ENCODE assay signal across 35 cellular contexts in genomic region chr2:128636802-128637147, GRCh38.
DNase-seq lines count a peak whose midpoint lies in the region; ATAC-seq, FAIRE-seq and TF ChIP-seq lines count a peak whose summit lies in the region.
"Had no signal": no experiment of that assay in that cellular context is flagged by ENCODE, and none has a peak within 500 bp of the region (broad histone marks: within the 10 kb centered on the region; RNA-seq: fewer than 3 reads in every experiment).

No MANE protein-coding gene starts in this region.

- H3K79me2 ChIP-seq in Loucy (ENCODE audit: insufficient read depth, low read length) (no peaks in the 10 kb centered on the region), neural progenitor cell (ENCODE audit: low read depth) (no peaks in the 10 kb centered on the region), mammary epithelial cell (ENCODE audit: insufficient read depth, low read length) (no peaks in the 10 kb centered on the region)

- H3K27ac ChIP-seq in A673 (ENCODE audit: low read depth, low read length, poor library complexity, severe bottlenecking), result peak overlapping the region; percentile 62
- no peak overlapping the region for H3K27ac ChIP-seq in heart left ventricle
- no peak overlapping the region for H3K27ac ChIP-seq in neural progenitor cell
- no peak overlapping the region for H3K27ac ChIP-seq in mammary epithelial cell (ENCODE audit: insufficient read depth, low read depth, low read length)
- H3K27ac ChIP-seq in esophagus squamous epithelium, result no peak overlapping the region
- H3K27ac ChIP-seq: BLaER1, foreskin keratinocyte, RWPE1, skin epidermis had no signal

- no peaks in the 10 kb centered on the region for H3K27me3 ChIP-seq in A673 (replicated peaks; ENCODE audit: insufficient read depth, low read depth, low read length, poor library complexity)
- no peaks in the 10 kb centered on the region for H3K27me3 ChIP-seq in Loucy (ENCODE audit: insufficient read depth, low read length, poor library complexity, severe bottlenecking)
- H3K27me3 ChIP-seq in heart left ventricle, result no peaks in the 10 kb centered on the region
- no peaks in the 10 kb centered on the region for H3K27me3 ChIP-seq in neural progenitor cell
- no peaks in the 10 kb centered on the region for H3K27me3 ChIP-seq in mammary epithelial cell (ENCODE audit: insufficient read depth, low read length)
- no peaks in the 10 kb centered on the region for H3K27me3 ChIP-seq in esophagus squamous epithelium
- H3K27me3 ChIP-seq: BLaER1, foreskin keratinocyte had no signal

- dilution Hi-C loops in mammary epithelial cell (cut with HindIII; ENCODE audit: low sequenced_read_pairs), result no loop called here

- H3K4me3 ChIP-seq in A673 (ENCODE audit: low read depth, low read length, poor library complexity, severe bottlenecking) (no peak overlapping the region), Loucy (ENCODE audit: low read length, poor library complexity, severe bottlenecking) (no peak overlapping the region), heart left ventricle (no peak overlapping the region), neural progenitor cell (no peak overlapping the region), mammary epithelial cell (replicated peaks in 1 of 3; ENCODE audit: insufficient read depth in 1 of 3, low read depth in 2 of 3, low read length in 3 of 3) (no peak overlapping the region), esophagus squamous epithelium (no peak overlapping the region)
- H3K4me3 ChIP-seq: BLaER1, skin epidermis had no signal

- WGBS in heart left ventricle, 4 donors, result 50 to 63% (median 53%) methylated on average over 3 to 5 of the region's 5 CpGs
- 74% methylated on average over 5 of the region's 5 CpGs for WGBS in mammary epithelial cell (ENCODE audit: low coverage, missing lambda C conversion rate)
- 78 to 100% methylated on average over 3 of the region's 5 CpGs for WGBS in esophagus squamous epithelium, 2 donors

- H4K20me1 ChIP-seq in Loucy (ENCODE audit: insufficient read depth, low read length, poor library complexity, severe bottlenecking), result no peaks in the 10 kb centered on the region
- no peaks in the 10 kb centered on the region for H4K20me1 ChIP-seq in neural progenitor cell (ENCODE audit: low read depth)
- H4K20me1 ChIP-seq in mammary epithelial cell (ENCODE audit: insufficient read depth, low read length), result no peaks in the 10 kb centered on the region
- H4K20me1 ChIP-seq: BLaER1 had no signal

- in situ Hi-C loops in mammary epithelial cell (cut with MboI; ENCODE audit: low sequenced_read_pairs in 2 of 2), result no loop called here

- H3K27ac Mint-ChIP-seq in neural progenitor cell, result peak overlapping the region; percentile 99
- H3K27ac Mint-ChIP-seq: activated CD4-positive, alpha-beta T cell treated with anti-CD3 and anti-CD28 coated beads for 36 hours; activated naive CD4-positive, alpha-beta T cell treated with anti-CD3 and anti-CD28 coated beads, Interleukin-2, amount 10 ng/mL, durations not matched to agents 7 days and 5 days; activated T-cell treated with anti-CD3 and anti-CD28 coated beads, Interleukin-2, amount 50 U/mL, for 72 hours; mesothelial cell of epicardium; naive B cell had no signal

- H3K4me2 ChIP-seq in Loucy (ENCODE audit: low read depth, low read length, poor library complexity, severe bottlenecking), result no peak overlapping the region
- no peak overlapping the region for H3K4me2 ChIP-seq in neural progenitor cell
- H3K4me2 ChIP-seq in mammary epithelial cell (ENCODE audit: insufficient read depth, low read depth, low read length), result no peak overlapping the region
- H3K4me2 ChIP-seq: BLaER1 had no signal

- intact Hi-C loops in A673 (cut with micrococcal nuclease; ENCODE audit: unreplicated experiment) (no loop called here), heart left ventricle (cut with DNase I) (no loop called here), mammary epithelial cell (cut with micrococcal nuclease) (no loop called here), esophagus squamous epithelium (cut with DNase I) (no loop called here)

- BruUV-seq in A673 (replicated peaks; lab: Mats Ljungman, UMichigan), result no TSS peak
- no TSS peak for BruUV-seq in mammary epithelial cell (replicated peaks; lab: Mats Ljungman, UMichigan)

- CTCF ChIA-PET in A673 (lab: Charles Lee) (no interaction called here), mammary epithelial cell (lab: Charles Lee; ENCODE audit: low non-redundant PET) (no interaction called here)

- H2AFZ ChIP-seq in Loucy (ENCODE audit: low read length), result 0 out of 2 replicates have a peak overlapping the region, but pooled peaks have one; percentile 28
- no peak overlapping the region for H2AFZ ChIP-seq in neural progenitor cell (replicated peaks)
- H2AFZ ChIP-seq in mammary epithelial cell (ENCODE audit: low read depth, low read length), result no peak overlapping the region

- H3K9me2 ChIP-seq in Loucy (replicated peaks; ENCODE audit: low read depth, low read length), result no peaks in the 10 kb centered on the region

- DNase-seq in A673 (ENCODE audit: low spot score), result no peak
- peak in 3 of 5 donors; percentile 35 to 52 (median 49) for DNase-seq in heart left ventricle
- DNase-seq in neural progenitor cell (ENCODE audit: low spot score), result no peak
- no peak for DNase-seq in mammary epithelial cell
- no peak for DNase-seq in esophagus squamous epithelium (lab: John Stamatoyannopoulos, UW)
- no peak for DNase-seq in RCC 7860 (ENCODE audit: low spot score)
- DNase-seq in AG08395 (ENCODE audit: low spot score), result no peak
- DNase-seq: activated CD4-positive, alpha-beta T cell treated with anti-CD3 and anti-CD28 coated beads for 36 hours; activated naive CD4-positive, alpha-beta T cell treated with anti-CD3 and anti-CD28 coated beads, Interleukin-2, amount 10 ng/mL, durations not matched to agents 7 days and 5 days; activated T-cell treated with anti-CD3 and anti-CD28 coated beads, Interleukin-2, amount 50 U/mL, for 72 hours; amniotic stem cell; DMS53; effector memory CD4-positive, alpha-beta T cell; foreskin keratinocyte; GDM1; KBM-7; MM.1S; naive B cell; NCI-H2081; NCI-H226; NCI-H774; stimulated activated CD4-positive, alpha-beta T cell treated with anti-CD3 and anti-CD28 coated beads, Interleukin-1b, Interleukin-23, amount 100 ng/mL, for 48 hours; T-helper 17 cell; trophoblast cell had no signal

- peak overlapping the region; percentile 58 for H3K9ac ChIP-seq in Loucy (ENCODE audit: low read depth, low read length, poor library complexity, severe bottlenecking)
- H3K9ac ChIP-seq in neural progenitor cell, result no peak overlapping the region
- no peak overlapping the region for H3K9ac ChIP-seq in mammary epithelial cell (ENCODE audit: insufficient read depth, low read length)
- H3K9ac ChIP-seq: BLaER1 had no signal

- peaks cover 7% of the 10 kb centered on the region for H3K27me3 Mint-ChIP-seq in neural progenitor cell (ENCODE audit: insufficient read depth, low read depth)

- H3K4me1 ChIP-seq in A673 (ENCODE audit: insufficient read depth, low read length, poor library complexity, severe bottlenecking), result peaks cover 49% of the 10 kb centered on the region
- peaks cover 58% of the 10 kb centered on the region for H3K4me1 ChIP-seq in Loucy (ENCODE audit: insufficient read depth, low read length, poor library complexity, severe bottlenecking)
- H3K4me1 ChIP-seq in heart left ventricle, result peaks cover 0 to 10% (median 0%) of the 10 kb centered on the region in 12 donors
- H3K4me1 ChIP-seq in neural progenitor cell, result peaks cover 55% of the 10 kb centered on the region
- no peaks in the 10 kb centered on the region for H3K4me1 ChIP-seq in mammary epithelial cell (ENCODE audit: insufficient read depth, low read length)
- H3K4me1 ChIP-seq in esophagus squamous epithelium, result no peaks in the 10 kb centered on the region
- H3K4me1 ChIP-seq: foreskin keratinocyte had no signal

- no peaks in the 10 kb centered on the region for H3K36me3 Mint-ChIP-seq in neural progenitor cell
- H3K36me3 Mint-ChIP-seq: activated naive CD4-positive, alpha-beta T cell treated with anti-CD3 and anti-CD28 coated beads, Interleukin-2, amount 10 ng/mL, durations not matched to agents 7 days and 5 days; mesothelial cell of epicardium; naive B cell had no signal

- no peak for TF ChIP-seq POLR2A in heart left ventricle (IDR thresholded peaks at IDR 0.05)
- TF ChIP-seq POLR2A in esophagus squamous epithelium (IDR thresholded peaks at IDR 0.05), result no peak

- H3K4me3 Mint-ChIP-seq in neural progenitor cell, result no peak overlapping the region
- H3K4me3 Mint-ChIP-seq: activated CD4-positive, alpha-beta T cell treated with anti-CD3 and anti-CD28 coated beads for 36 hours; activated naive CD4-positive, alpha-beta T cell treated with anti-CD3 and anti-CD28 coated beads, Interleukin-2, amount 10 ng/mL, durations not matched to agents 7 days and 5 days; activated T-cell treated with anti-CD3 and anti-CD28 coated beads, Interleukin-2, amount 50 U/mL, for 72 hours; mesothelial cell of epicardium; T-helper 17 cell had no signal

- H3K9me3 ChIP-seq in A673 (ENCODE audit: low read depth, low read length, poor library complexity, severe bottlenecking), result no peaks in the 10 kb centered on the region
- H3K9me3 ChIP-seq in Loucy (ENCODE audit: insufficient read depth, low read depth, low read length), result no peaks in the 10 kb centered on the region
- H3K9me3 ChIP-seq in heart left ventricle, result no peaks in the 10 kb centered on the region
- H3K9me3 ChIP-seq in neural progenitor cell (ENCODE audit: low read depth), result no peaks in the 10 kb centered on the region
- no peaks in the 10 kb centered on the region for H3K9me3 ChIP-seq in mammary epithelial cell (replicated peaks; ENCODE audit: insufficient read depth, low read length)
- no peaks in the 10 kb centered on the region for H3K9me3 ChIP-seq in esophagus squamous epithelium
- H3K9me3 ChIP-seq: BLaER1 had no signal

- ATAC-seq in heart left ventricle, result peak in 3 of 4 donors; percentile 56 to 86 (median 62)
- ATAC-seq: activated CD4-positive, alpha-beta T cell treated with anti-CD3 and anti-CD28 coated beads for 36 hours; activated T-cell treated with anti-CD3 and anti-CD28 coated beads, Interleukin-2, amount 50 U/mL, for 72 hours; esophagus mucosa; foreskin keratinocyte; left colon; SK-N-SH treated with all-trans-retinoic acid at 6 μM for 48 hours; T-helper 17 cell had no signal

- POLR2A ChIA-PET in A673 (lab: Charles Lee; ENCODE audit: low non-redundant PET), result no interaction called here

- FAIRE-seq in RCC 7860 (lab: Jason Lieb, UNC), result no peak
- FAIRE-seq: bronchial epithelial cell, colon, HTR-8/SVneo had no signal

- TF ChIP-seq CTCF in A673 (conservative IDR thresholded peaks at IDR 0.05; ENCODE audit: low read depth, low read length) (0 out of 2 replicates have a peak, but pooled peaks have one; percentile 0), Loucy (conservative IDR thresholded peaks at IDR 0.05; ENCODE audit: low read length) (no peak; the same call in 1 of the 2 replicates), heart left ventricle (IDR thresholded peaks at IDR 0.05) (no peak), neural progenitor cell (IDR thresholded peaks at IDR 0.05) (no peak), mammary epithelial cell (conservative IDR thresholded peaks at IDR 0.05 in 1 of 2, IDR thresholded peaks at IDR 0.05 in 1 of 2; ENCODE audit: extremely low read depth in 1 of 2, insufficient read depth in 1 of 2, low read depth in 1 of 2, low read length in 2 of 2) (no peak), esophagus squamous epithelium (IDR thresholded peaks at IDR 0.05) (no peak)

- H3K36me3 ChIP-seq in A673 (ENCODE audit: insufficient read depth, low read length, poor library complexity, severe bottlenecking), result no peaks in the 10 kb centered on the region
- H3K36me3 ChIP-seq in Loucy (ENCODE audit: insufficient read depth, low read length), result no peaks in the 10 kb centered on the region
- no peaks in the 10 kb centered on the region for H3K36me3 ChIP-seq in heart left ventricle
- H3K36me3 ChIP-seq in neural progenitor cell, result no peaks in the 10 kb centered on the region
- no peaks in the 10 kb centered on the region for H3K36me3 ChIP-seq in mammary epithelial cell (ENCODE audit: insufficient read depth, low read length)
- no peaks in the 10 kb centered on the region for H3K36me3 ChIP-seq in esophagus squamous epithelium
- H3K36me3 ChIP-seq: BLaER1 had no signal

- peaks cover 87% of the 10 kb centered on the region for H3K4me1 Mint-ChIP-seq in neural progenitor cell
- H3K4me1 Mint-ChIP-seq: activated CD4-positive, alpha-beta T cell treated with anti-CD3 and anti-CD28 coated beads for 36 hours; activated naive CD4-positive, alpha-beta T cell treated with anti-CD3 and anti-CD28 coated beads, Interleukin-2, amount 10 ng/mL, durations not matched to agents 7 days and 5 days; T-helper 17 cell had no signal

- H3F3A ChIP-seq in Loucy (ENCODE audit: low read depth), result no peaks in the 10 kb centered on the region
- peaks cover 36% of the 10 kb centered on the region for H3F3A ChIP-seq in neural progenitor cell (ENCODE audit: low read depth)

- peaks cover 2% of the 10 kb centered on the region for H3K9me3 Mint-ChIP-seq in neural progenitor cell
- H3K9me3 Mint-ChIP-seq: activated naive CD4-positive, alpha-beta T cell treated with anti-CD3 and anti-CD28 coated beads, Interleukin-2, amount 10 ng/mL, durations not matched to agents 7 days and 5 days; activated T-cell treated with anti-CD3 and anti-CD28 coated beads, Interleukin-2, amount 50 U/mL, for 72 hours; mesothelial cell of epicardium; naive B cell had no signal

Comparison
In these comparisons a context has a peak if more than half of its experiments do, and no peak if none do; other contexts are left out.
1. DNase-seq: peak in heart left ventricle (3 of 5); none in A673 (single experiment), neural progenitor cell (single experiment), mammary epithelial cell (single experiment), esophagus squamous epithelium (single experiment), RCC 7860 (single experiment) and AG08395 (single experiment).